Comparison of ENCODE assay signal across 18 cellular contexts in the genomic region with DNA sequence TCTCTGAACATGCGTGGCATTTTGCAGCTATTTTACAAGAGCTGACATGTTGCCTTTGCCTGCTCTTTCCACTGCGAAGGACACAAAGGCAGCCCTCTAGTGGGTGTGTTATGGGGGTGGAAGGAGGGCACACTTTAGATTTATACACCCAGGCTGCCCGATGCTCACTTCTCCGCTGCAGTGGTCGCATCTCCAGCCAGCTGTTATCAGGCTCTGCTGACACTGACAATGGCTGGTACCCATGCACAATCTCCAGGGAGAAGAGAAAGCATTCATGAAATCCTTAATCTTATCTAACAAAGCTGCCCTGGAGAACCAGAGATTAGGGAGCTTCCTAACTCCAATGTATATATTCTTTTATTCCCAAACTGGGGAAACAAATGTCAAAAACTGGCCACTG.
A peak's percentile ranks its signal among the peaks of the same experiment; 100 is the strongest.
DNase-seq lines count a peak whose midpoint lies in the region; ATAC-seq, FAIRE-seq and TF ChIP-seq lines count a peak whose summit lies in the region.
"Had no signal": no experiment of that assay in that cellular context is flagged by ENCODE, and none has a peak within 500 bp of the region (broad histone marks: within the 10 kb centered on the region; RNA-seq: fewer than 3 reads in every experiment).

No MANE protein-coding gene starts in this region.

- no peak overlapping the region for H3K23ac ChIP-seq in IMR-90 (ENCODE audit: low read depth, low read length)
- H3K23ac ChIP-seq in mesendoderm (ENCODE audit: low read length), result no peak overlapping the region

- intact Hi-C loops in IMR-90 (cut with micrococcal nuclease), result loop anchor here (5.0 kb wide), 1 partner anchor 114 kb away; a partner anchor contains a TSS

- H2BK15ac ChIP-seq in IMR-90 (ENCODE audit: low read depth, low read length) (no peak overlapping the region), mesendoderm (replicated peaks; ENCODE audit: low read depth) (no peak overlapping the region)

- no peak overlapping the region for H3K18ac ChIP-seq in IMR-90 (ENCODE audit: low read depth, low read length)
- no peak overlapping the region for H3K18ac ChIP-seq in mesendoderm (ENCODE audit: low read length)

- TF ChIP-seq POLR2A in IMR-90 (IDR thresholded peaks at IDR 0.05; ENCODE audit: low read depth, low read length), result no peak

- H3K9ac ChIP-seq in IMR-90 (ENCODE audit: low read depth, low read length) (no peak overlapping the region), mesendoderm (ENCODE audit: low read length) (no peak overlapping the region)

- in situ Hi-C loops in IMR-90 (cut with MboI; ENCODE audit: low sequenced_read_pairs), result no loop called here

- ATAC-seq in IMR-90 (ENCODE audit: low read depth), result no peak
- no peak for ATAC-seq in GM21737 (IDR thresholded peaks at IDR 0.05; ENCODE audit: unreplicated experiment)
- ATAC-seq in GM18858 (IDR thresholded peaks at IDR 0.05; ENCODE audit: unreplicated experiment), result no peak
- ATAC-seq: GM12878 had no signal

- H3K9me3 ChIP-seq in IMR-90 (ENCODE audit: control insufficient read depth, insufficient read depth, low read length), result no peaks in the 10 kb centered on the region
- H3K9me3 ChIP-seq: Caco-2 had no signal

- no peak overlapping the region for H2AFZ ChIP-seq in IMR-90 (replicated peaks; ENCODE audit: low read length, poor library complexity)

- POLR2A ChIA-PET in IMR-90 (lab: Charles Lee; ENCODE audit: unreplicated experiment), result interaction anchor here (0.5 kb wide), 1 partner anchor 1372 kb away, joined by 3 read pairs; no protein-coding TSS in a partner anchor

- 100% methylated on average over 1 of the region's 5 CpGs; no CpG with 5 or more reads in 1 of the 2 experiments for WGBS in IMR-90 (ENCODE audit: extremely low coverage in 2 of 2, insufficient read length in 1 of 2), 2 experiments
- no CpG with 5 or more reads among the region's 5 CpGs for WGBS in mesendoderm (ENCODE audit: extremely low coverage, insufficient coverage, low lambda C conversion rate)

- H3K27ac ChIP-seq in IMR-90 (ENCODE audit: insufficient read depth, low read length), result no peak overlapping the region
- no peak overlapping the region for H3K27ac ChIP-seq in mesendoderm (ENCODE audit: low read depth, low read length)

- no peaks in the 10 kb centered on the region for H3K79me1 ChIP-seq in IMR-90 (ENCODE audit: low read depth in 1 of 2, low read length in 2 of 2)
- no peaks in the 10 kb centered on the region for H3K79me1 ChIP-seq in mesendoderm (ENCODE audit: low read length)

- BruUV-seq in IMR-90 (replicated peaks; lab: Mats Ljungman, UMichigan), result no TSS peak

- H2BK20ac ChIP-seq in IMR-90 (ENCODE audit: low read depth, low read length), result no peak overlapping the region

- DNase-seq in IMR-90, result no peak
- DNase-seq in bronchial epithelial cell (ENCODE audit: low read depth), result peak; percentile 21
- DNase-seq in mesendoderm, result peak; percentile 78
- DNase-seq in HuH-7 (ENCODE audit: low spot score), result no peak
- DNase-seq: C1 segment of cervical spinal cord; Caco-2; CD4-positive, alpha-beta memory T cell; DMS 273 treated with DMSO at 0.1 percent for 48 hours; DMS79; EL; GDM1; H7; HCEC 1CT had no signal

- H4K5ac ChIP-seq in IMR-90 (ENCODE audit: low read depth, low read length), result no peak overlapping the region
- no peak overlapping the region for H4K5ac ChIP-seq in mesendoderm (ENCODE audit: low read length)

- no peak for FAIRE-seq in bronchial epithelial cell (lab: Jason Lieb, UNC)
- FAIRE-seq: D721Med, GM12878, H1 had no signal

- H4K91ac ChIP-seq in IMR-90 (ENCODE audit: insufficient read depth, low read depth, low read length), result no peak overlapping the region

- H3K79me2 ChIP-seq in mesendoderm (ENCODE audit: control insufficient read depth, insufficient read depth, low read length), result no peaks in the 10 kb centered on the region

- CTCF ChIA-PET in IMR-90 (lab: Yijun Ruan, JAX), result no interaction called here

- H3K4me3 ChIP-seq in IMR-90 (ENCODE audit: insufficient read depth, low read depth, low read length) (no peak overlapping the region), bronchial epithelial cell (ENCODE audit: low read depth, low read length) (no peak overlapping the region), mesendoderm (ENCODE audit: low read length) (no peak overlapping the region)
- H3K4me3 ChIP-seq: GM12878 had no signal

- H3K4ac ChIP-seq in IMR-90 (ENCODE audit: low read depth, low read length) (no peak overlapping the region), mesendoderm (ENCODE audit: low read depth, low read length) (no peak overlapping the region)

- H3K4me2 ChIP-seq in IMR-90 (ENCODE audit: low read depth, low read length) (peak overlapping the region; percentile 27; the same call in 1 of the 2 replicates), mesendoderm (ENCODE audit: low read length) (no peak overlapping the region)

- H3K36me3 ChIP-seq in IMR-90 (ENCODE audit: control insufficient read depth, insufficient read depth, low read length) (peaks cover 14% of the 10 kb centered on the region), bronchial epithelial cell (ENCODE audit: control insufficient read depth, insufficient read depth, low read length) (no peaks in the 10 kb centered on the region), mesendoderm (ENCODE audit: control insufficient read depth, insufficient read depth, low read length) (no peaks in the 10 kb centered on the region)

- no peak overlapping the region for H2AK9ac ChIP-seq in IMR-90 (replicated peaks; ENCODE audit: low read depth, low read length, poor library complexity)

- no peaks in the 10 kb centered on the region for H3K27me3 ChIP-seq in IMR-90 (ENCODE audit: control insufficient read depth, insufficient read depth, low read length)
- no peaks in the 10 kb centered on the region for H3K27me3 ChIP-seq in bronchial epithelial cell (ENCODE audit: control insufficient read depth, insufficient read depth, low read length)
- no peaks in the 10 kb centered on the region for H3K27me3 ChIP-seq in mesendoderm (ENCODE audit: insufficient read depth, low read length, poor library complexity)

- H3K4me1 ChIP-seq in IMR-90 (ENCODE audit: control insufficient read depth, insufficient read depth, low read length) (peaks cover 3% of the 10 kb centered on the region; the same call in 1 of the 2 replicates), mesendoderm (ENCODE audit: control insufficient read depth, low read depth, low read length) (peaks cover 4% of the 10 kb centered on the region)
- H3K4me1 ChIP-seq: Caco-2 had no signal

- H4K8ac ChIP-seq in IMR-90 (ENCODE audit: low read depth in 2 of 2, low read length in 2 of 2), result no peak overlapping the region
- no peak overlapping the region for H4K8ac ChIP-seq in mesendoderm (ENCODE audit: low read depth, low read length)

- H3K56ac ChIP-seq in IMR-90 (ENCODE audit: extremely low read depth, insufficient read depth, low read length), result no peak overlapping the region
- H3K56ac ChIP-seq in mesendoderm (ENCODE audit: low read length), result no peak overlapping the region

- no peaks in the 10 kb centered on the region for H3K9me1 ChIP-seq in IMR-90 (ENCODE audit: insufficient read depth, low read length)

- H3K14ac ChIP-seq in IMR-90 (replicated peaks; ENCODE audit: low read depth, low read length), result no peak overlapping the region

- no peak overlapping the region for H2AK5ac ChIP-seq in IMR-90 (ENCODE audit: low read depth, low read length)
- H2AK5ac ChIP-seq in mesendoderm (ENCODE audit: low read length), result no peak overlapping the region

- no peak overlapping the region for H2BK5ac ChIP-seq in IMR-90 (ENCODE audit: low read depth, low read length, poor library complexity, severe bottlenecking)
- H2BK5ac ChIP-seq in mesendoderm (ENCODE audit: low read length), result no peak overlapping the region

- TF ChIP-seq CTCF in IMR-90 (conservative IDR thresholded peaks at IDR 0.05; ENCODE audit: low read depth, low read length) (no peak), bronchial epithelial cell (IDR thresholded peaks at IDR 0.05; ENCODE audit: insufficient read depth, low read length, severe bottlenecking) (no peak)

- no peak overlapping the region for H2BK120ac ChIP-seq in IMR-90 (ENCODE audit: low read depth, low read length)
- H2BK120ac ChIP-seq in mesendoderm (ENCODE audit: low read depth, low read length), result no peak overlapping the region

- no peak for TF ChIP-seq RAD21 in IMR-90 (IDR thresholded peaks at IDR 0.05; ENCODE audit: low read length)

- dilution Hi-C loops in IMR-90 (cut with HindIII; ENCODE audit: low sequenced_read_pairs, unreplicated experiment), result no loop called here

- H4K20me1 ChIP-seq in IMR-90 (ENCODE audit: insufficient read depth, low read length), result no peaks in the 10 kb centered on the region

TF ChIP-seq in IMR-90, 13 proteins besides CTCF, POLR2A, EP300 and RAD21:
- no peak for TF ChIP-seq BHLHE40 (IDR thresholded peaks at IDR 0.05; ENCODE audit: low read depth, low read length)

Comparison
In these comparisons a context has a peak if more than half of its experiments do, and no peak if none do; other contexts are left out.
1. DNase-seq: peak in bronchial epithelial cell (single experiment) and mesendoderm (single experiment); none in IMR-90 (single experiment) and HuH-7 (single experiment).